In the genomic region with DNA sequence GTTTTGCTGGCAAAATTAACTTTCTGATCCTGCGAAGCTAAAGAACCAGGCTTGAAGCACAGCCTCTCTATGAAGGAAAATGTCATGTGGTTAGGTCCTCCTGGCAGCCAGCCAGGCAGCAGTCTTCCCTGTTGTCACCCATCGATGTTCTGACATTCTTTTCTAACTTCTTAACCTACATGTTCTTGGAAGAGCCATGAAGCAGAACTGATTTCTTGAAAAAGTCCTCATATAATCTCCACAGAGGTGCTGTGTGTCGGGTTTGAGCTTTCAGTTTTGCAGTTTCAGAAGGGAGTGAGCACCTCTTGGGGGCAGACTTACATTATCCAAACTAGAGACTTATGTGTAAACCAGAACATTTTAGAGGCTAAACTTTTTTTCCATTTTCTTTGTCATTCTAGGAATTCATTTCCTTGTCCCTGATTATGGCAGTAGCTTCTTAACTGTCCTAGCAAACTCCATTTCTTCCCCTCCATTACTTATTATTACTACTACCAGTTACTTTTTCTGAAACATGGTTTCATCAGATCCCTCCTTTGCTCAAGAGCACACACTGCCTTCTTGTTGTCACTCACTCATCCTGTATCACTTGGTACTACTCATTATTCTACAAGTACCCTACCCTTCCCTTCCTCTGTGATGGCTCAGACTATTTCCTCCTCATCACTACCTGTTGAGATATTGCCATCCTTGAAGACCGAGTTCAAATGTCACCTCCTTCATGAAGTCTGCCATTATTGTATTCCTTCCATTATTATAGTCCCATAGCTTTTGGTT, we compare ENCODE assay signal across 8 cellular contexts. TPM values are rescaled to one million over a fixed set of nuclear protein-coding genes. Genes with fewer than 3 reads are reported as not detected.
DNase-seq lines count a peak whose midpoint lies in the region; ATAC-seq and TF ChIP-seq lines count a peak whose summit lies in the region.

No MANE protein-coding gene starts in this region.

- TF ChIP-seq POLR2A in thyroid gland (IDR thresholded peaks at IDR 0.05): no peak
- no peak for TF ChIP-seq POLR2A in breast epithelium (IDR thresholded peaks at IDR 0.05)

- H3K4me3 ChIP-seq in adipocyte (ENCODE audit: low read length): no peak overlapping the region
- no peak overlapping the region for H3K4me3 ChIP-seq in thyroid gland (replicated peaks in 1 of 3)
- no peak overlapping the region for H3K4me3 ChIP-seq in breast epithelium

- no peak for DNase-seq in activated naive CD4-positive, alpha-beta T cell treated with anti-CD3 and anti-CD28 coated beads, Interleukin-2, amount 50 U/mL, for 72 hours (ENCODE audit: low spot score in 2 of 2)
- DNase-seq in activated naive CD4-positive, alpha-beta T cell treated with anti-CD3 and anti-CD28 coated beads, Interleukin-2, amount 50 U/mL, for 16 hours: no peak
- DNase-seq in KG1 (lab: John Stamatoyannopoulos, UW) (peak; percentile 39), adipocyte (ENCODE audit: low read depth) (no peak), thyroid gland (peak; percentile 40 to 54), breast epithelium (ENCODE audit: low spot score in 2 of 2) (no peak)

- H3K27ac ChIP-seq in thyroid gland: no peak overlapping the region
- no peak overlapping the region for H3K27ac ChIP-seq in breast epithelium

- H3K9me3 ChIP-seq in adipocyte (ENCODE audit: control insufficient read depth, low read length) (no peaks in the 10 kb centered on the region), thyroid gland (no peaks in the 10 kb centered on the region), breast epithelium (no peaks in the 10 kb centered on the region)

- peak; percentile 40 to 58 for ATAC-seq in activated naive CD4-positive, alpha-beta T cell treated with anti-CD3 and anti-CD28 coated beads, Interleukin-2, amount 50 U/mL, for 72 hours
- no peak for ATAC-seq in GM18873 (IDR thresholded peaks at IDR 0.05; ENCODE audit: low FRiP score, unreplicated experiment)
- ATAC-seq in HG03442 (IDR thresholded peaks at IDR 0.05; ENCODE audit: unreplicated experiment): no peak

- H3K9ac ChIP-seq in adipocyte (ENCODE audit: low read length): peak overlapping the region; percentile 15

- H3K9me3 Mint-ChIP-seq in activated naive CD4-positive, alpha-beta T cell treated with anti-CD3 and anti-CD28 coated beads, Interleukin-2, amount 50 U/mL, for 72 hours: no peaks in the 10 kb centered on the region

- 32 to 45% methylated on average over 4 of the region's 4 CpGs for WGBS in thyroid gland, 2 donors

- H3K27me3 ChIP-seq in adipocyte (replicated peaks; ENCODE audit: control insufficient read depth, insufficient read depth, low read length): no peaks in the 10 kb centered on the region
- H3K27me3 ChIP-seq in thyroid gland: no peaks in the 10 kb centered on the region
- peaks cover 0 to 2% of the 10 kb centered on the region in 2 donors for H3K27me3 ChIP-seq in breast epithelium

- H3K36me3 Mint-ChIP-seq in activated naive CD4-positive, alpha-beta T cell treated with anti-CD3 and anti-CD28 coated beads, Interleukin-2, amount 50 U/mL, for 72 hours: no peaks in the 10 kb centered on the region

- intact Hi-C loops in thyroid gland (cut with DNase I): loop anchor here (10.0 kb wide), 1 partner anchor 61 kb away; the partner anchor contains the start of genes AUP1, DQX1 and HTRA2
- intact Hi-C loops in breast epithelium (cut with DNase I; ENCODE audit: low total_unique reads): no loop called here

- H3K36me3 ChIP-seq in adipocyte (ENCODE audit: control insufficient read depth, insufficient read depth, low read length, severe bottlenecking) (no peaks in the 10 kb centered on the region), thyroid gland (no peaks in the 10 kb centered on the region), breast epithelium (no peaks in the 10 kb centered on the region)

- peak overlapping the region; percentile 30 to 56 for H3K27ac Mint-ChIP-seq in activated naive CD4-positive, alpha-beta T cell treated with anti-CD3 and anti-CD28 coated beads, Interleukin-2, amount 50 U/mL, for 72 hours

- H3K4me1 ChIP-seq in adipocyte (ENCODE audit: control insufficient read depth, insufficient read depth, low read length): peaks cover 15% of the 10 kb centered on the region
- peaks cover 0 to 4% of the 10 kb centered on the region in 2 donors for H3K4me1 ChIP-seq in thyroid gland
- H3K4me1 ChIP-seq in breast epithelium: no peaks in the 10 kb centered on the region

- TF ChIP-seq CTCF in thyroid gland (IDR thresholded peaks at IDR 0.05) (no peak), breast epithelium (IDR thresholded peaks at IDR 0.05) (no peak)

RNA-seq across cellular contexts. Expression of gene DOK1, which starts 31.1 kb away (rescaled TPM):
- 10 to 100 TPM; 23.6 to 25.6 TPM for total RNA-seq in activated naive CD4-positive, alpha-beta T cell treated with anti-CD3 and anti-CD28 coated beads, Interleukin-2, amount 50 U/mL, for 72 hours
- total RNA-seq in thyroid gland (10 to 100 TPM; 14.4 to 19.4 (median 18.4) TPM), breast epithelium (10 to 100 TPM; 11.0 to 33.3 (median 13.1) TPM)

RNA-seq across cellular contexts. Expression of gene LOXL3, which starts 31.9 kb away (rescaled TPM):
- total RNA-seq in activated naive CD4-positive, alpha-beta T cell treated with anti-CD3 and anti-CD28 coated beads, Interleukin-2, amount 50 U/mL, for 72 hours: 1 to 10 TPM in 1 of 2 donors, under 1 TPM in 1; 0.20 to 1.5 TPM
- total RNA-seq in thyroid gland (1 to 10 TPM in 3 of 4 donors, under 1 TPM in 1; 0.98 to 5.6 (median 2.2) TPM), breast epithelium (1 to 10 TPM; 3.7 to 7.8 (median 6.6) TPM)

RNA-seq across cellular contexts. Expression of gene HTRA2, which starts 55.9 kb away (rescaled TPM):
- 10 to 100 TPM; 57.5 to 84.4 TPM for total RNA-seq in activated naive CD4-positive, alpha-beta T cell treated with anti-CD3 and anti-CD28 coated beads, Interleukin-2, amount 50 U/mL, for 72 hours
- total RNA-seq in thyroid gland (10 to 100 TPM; 27.3 to 45.9 (median 37.5) TPM), breast epithelium (10 to 100 TPM; 32.1 to 34.5 (median 32.5) TPM)

RNA-seq across cellular contexts. Expression of gene AUP1, which starts 56.1 kb away (rescaled TPM):
- 10 to 100 TPM; 42.3 to 97.1 TPM for total RNA-seq in activated naive CD4-positive, alpha-beta T cell treated with anti-CD3 and anti-CD28 coated beads, Interleukin-2, amount 50 U/mL, for 72 hours
- total RNA-seq in thyroid gland (100 to 1,000 TPM in 3 of 4 donors, 10 to 100 TPM in 1; 93.7 to 168 (median 112) TPM), breast epithelium (100 to 1,000 TPM; 108 to 130 (median 128) TPM)

RNA-seq across cellular contexts. Expression of gene DQX1, which starts 59.6 kb away (rescaled TPM):
- total RNA-seq in activated naive CD4-positive, alpha-beta T cell treated with anti-CD3 and anti-CD28 coated beads, Interleukin-2, amount 50 U/mL, for 72 hours: 1 to 10 TPM in 1 of 2 donors, under 1 TPM in 1; 0.29 to 2.3 TPM
- total RNA-seq in thyroid gland: not detected
- total RNA-seq in breast epithelium: under 1 TPM in 1 of 3 donors, not detected in 2; 0.66 TPM

Comparison
In these comparisons a context has a peak if more than half of its experiments do, and no peak if none do; other contexts are left out.
1. ATAC-seq: peak in activated naive CD4-positive, alpha-beta T cell treated with anti-CD3 and anti-CD28 coated beads, Interleukin-2, amount 50 U/mL, for 72 hours (2 of 2); none in GM18873 (single experiment) and HG03442 (single experiment).
2. DNase-seq: peak in KG1 (single experiment) and thyroid gland (2 of 2); none in activated naive CD4-positive, alpha-beta T cell treated with anti-CD3 and anti-CD28 coated beads, Interleukin-2, amount 50 U/mL, for 72 hours (0 of 2), activated naive CD4-positive, alpha-beta T cell treated with anti-CD3 and anti-CD28 coated beads, Interleukin-2, amount 50 U/mL, for 16 hours (single experiment), adipocyte (single experiment) and breast epithelium (0 of 2).